ENCODE assay signal across 21 cellular contexts in genomic region chr1:170318736-170319135, GRCh38.
DNase-seq lines count a peak whose midpoint lies in the region; ATAC-seq and TF ChIP-seq lines count a peak whose summit lies in the region.
"Had no signal": no experiment of that assay in that cellular context is flagged by ENCODE, and none has a peak within 500 bp of the region (broad histone marks: within the 10 kb centered on the region; RNA-seq: fewer than 3 reads in every experiment).

No MANE protein-coding gene starts in this region.

- no peaks in the 10 kb centered on the region for H3K27me3 ChIP-seq in GM23248 (replicated peaks; ENCODE audit: insufficient read depth)
- H3K27me3 ChIP-seq in mesenchymal stem cell (ENCODE audit: control insufficient read depth in 1 of 2, insufficient read depth in 1 of 2, low read length in 2 of 2), result no peaks in the 10 kb centered on the region
- H3K27me3 ChIP-seq in colonic mucosa, result no peaks in the 10 kb centered on the region

- no peaks in the 10 kb centered on the region for H3F3A ChIP-seq in GM23248 (ENCODE audit: insufficient read depth)

- H3K9me3 ChIP-seq in GM23248 (ENCODE audit: low read depth), result no peaks in the 10 kb centered on the region
- peaks cover 6% of the 10 kb centered on the region for H3K9me3 ChIP-seq in mesenchymal stem cell (ENCODE audit: control insufficient read depth, low read length)
- no peaks in the 10 kb centered on the region for H3K9me3 ChIP-seq in colonic mucosa
- H3K9me3 ChIP-seq: HAP-1 had no signal

- no peak overlapping the region for H3K14ac ChIP-seq in mesenchymal stem cell (ENCODE audit: low read length in 2 of 2)

- H3K4me1 ChIP-seq in GM23248 (ENCODE audit: insufficient read depth) (peaks cover 12% of the 10 kb centered on the region), mesenchymal stem cell (ENCODE audit: control insufficient read depth, insufficient read depth, low read depth, low read length) (no peaks in the 10 kb centered on the region), colonic mucosa (no peaks in the 10 kb centered on the region)
- H3K4me1 ChIP-seq: HAP-1 had no signal

- H3K4me1 Mint-ChIP-seq in chondrocyte (ENCODE audit: low read depth), result peaks cover 67% of the 10 kb centered on the region
- H3K4me1 Mint-ChIP-seq: CD8-positive, alpha-beta memory T cell had no signal

- no peaks in the 10 kb centered on the region for H4K20me1 ChIP-seq in GM23248 (ENCODE audit: insufficient read depth)

- no peak overlapping the region for H2BK5ac ChIP-seq in mesenchymal stem cell (ENCODE audit: low read depth, low read length, poor library complexity, severe bottlenecking)

- H3K9ac ChIP-seq in GM23248 (no peak overlapping the region), mesenchymal stem cell (ENCODE audit: low read length) (peak overlapping the region; percentile 45), colonic mucosa (ENCODE audit: low read depth in 2 of 2, low read length in 2 of 2) (no peak overlapping the region)

- H3K18ac ChIP-seq in mesenchymal stem cell (ENCODE audit: low read depth in 1 of 2, low read length in 2 of 2), result no peak overlapping the region

- H3K79me1 ChIP-seq in mesenchymal stem cell (replicated peaks; ENCODE audit: low read length, poor library complexity, severe bottlenecking), result no peaks in the 10 kb centered on the region

- no peak overlapping the region for H3K4ac ChIP-seq in mesenchymal stem cell (ENCODE audit: low read depth in 1 of 2, low read length in 2 of 2)

- TF ChIP-seq CTCF in chondrocyte (IDR thresholded peaks at IDR 0.05), result no peak
- no peak for TF ChIP-seq CTCF in colonic mucosa (IDR thresholded peaks at IDR 0.05)

- H3K27ac Mint-ChIP-seq in chondrocyte (ENCODE audit: unreplicated experiment), result peak overlapping the region; percentile 73
- H3K27ac Mint-ChIP-seq: CD8-positive, alpha-beta memory T cell; GM23338; IgD-negative memory B cell had no signal

- H4K91ac ChIP-seq in mesenchymal stem cell (ENCODE audit: low read length), result no peak overlapping the region

- H3K4me2 ChIP-seq in GM23248 (ENCODE audit: unreplicated experiment) (peak overlapping the region; percentile 13), mesenchymal stem cell (ENCODE audit: low read length, poor library complexity, severe bottlenecking) (no peak overlapping the region)
- H3K4me2 ChIP-seq: GM23338 had no signal

- H2AFZ ChIP-seq in GM23248 (no peak overlapping the region), mesenchymal stem cell (ENCODE audit: low read depth, low read length) (no peak overlapping the region)
- H2AFZ ChIP-seq: GM23338 had no signal

- H3K4me3 ChIP-seq in GM23248 (no peak overlapping the region), mesenchymal stem cell (ENCODE audit: insufficient read depth in 1 of 2, low read depth in 1 of 2, low read length in 2 of 2) (no peak overlapping the region), colonic mucosa (no peak overlapping the region)
- H3K4me3 ChIP-seq: GM23338, HAP-1 had no signal

- intact Hi-C loops in colonic mucosa (cut with DNase I), result no loop called here

- H3K27me3 Mint-ChIP-seq in chondrocyte (ENCODE audit: low read depth), result no peaks in the 10 kb centered on the region

- no peak overlapping the region for H2BK15ac ChIP-seq in mesenchymal stem cell (ENCODE audit: low read depth, poor library complexity, severe bottlenecking)

- no peaks in the 10 kb centered on the region for H3K36me3 ChIP-seq in GM23248 (ENCODE audit: low read depth)
- H3K36me3 ChIP-seq in mesenchymal stem cell (ENCODE audit: control insufficient read depth in 1 of 2, insufficient read depth in 2 of 2, low read depth in 1 of 2, low read length in 2 of 2), result no peaks in the 10 kb centered on the region
- H3K36me3 ChIP-seq in colonic mucosa, result no peaks in the 10 kb centered on the region
- H3K36me3 ChIP-seq: HAP-1 had no signal

- no peak overlapping the region for H3K23ac ChIP-seq in mesenchymal stem cell (ENCODE audit: low read length in 2 of 2)

- no peak overlapping the region for H2BK120ac ChIP-seq in mesenchymal stem cell (ENCODE audit: low read depth, low read length)

- H3K27ac ChIP-seq in GM23248 (no peak overlapping the region), mesenchymal stem cell (ENCODE audit: low read length, poor library complexity, severe bottlenecking) (no peak overlapping the region), colonic mucosa (no peak overlapping the region)
- H3K27ac ChIP-seq: C4-2B had no signal

- H2AK5ac ChIP-seq in mesenchymal stem cell (ENCODE audit: low read length, severe bottlenecking), result no peak overlapping the region

- H2BK12ac ChIP-seq in mesenchymal stem cell (ENCODE audit: low read length in 2 of 2), result no peak overlapping the region

- in situ Hi-C loops in GM23248 (cut with MboI), result no loop called here

- no peaks in the 10 kb centered on the region for H3K9me2 ChIP-seq in GM23248 (ENCODE audit: insufficient read depth)

- ATAC-seq in GM21576 (IDR thresholded peaks at IDR 0.05; ENCODE audit: unreplicated experiment), result no peak
- ATAC-seq: GM23338, Right ventricle myocardium inferior had no signal

- DNase-seq in GM23248 (peak; percentile 41), chondrocyte (ENCODE audit: low spot score) (no peak), mesenchymal stem cell (no peak), SIG-M5 treated with dmso at 0.1 percent for 504 hours (lab: John Stamatoyannopoulos, UW; ENCODE audit: unreplicated experiment) (no peak), colonic mucosa (no peak)
- DNase-seq in central memory CD4-positive, alpha-beta T cell, result no peak
- DNase-seq: ACHN; AML-193; Calu3; CD8-positive, alpha-beta memory T cell; GDM1; NCI-H187; NCI-H446; NCI-H526; SW 1271 had no signal

- H3K4me3 Mint-ChIP-seq in chondrocyte (ENCODE audit: unreplicated experiment), result no peak overlapping the region
- H3K4me3 Mint-ChIP-seq: CD8-positive, alpha-beta memory T cell; GM23338; IgD-negative memory B cell had no signal

- H3K9me3 Mint-ChIP-seq in chondrocyte (ENCODE audit: low read depth), result peaks cover 7% of the 10 kb centered on the region

- H3K36me3 Mint-ChIP-seq in chondrocyte (ENCODE audit: low read depth), result peaks cover 2% of the 10 kb centered on the region
- H3K36me3 Mint-ChIP-seq: CD8-positive, alpha-beta memory T cell; IgD-negative memory B cell had no signal

- H3K79me2 ChIP-seq in GM23248 (ENCODE audit: insufficient read depth), result no peaks in the 10 kb centered on the region

- no peak overlapping the region for H4K8ac ChIP-seq in mesenchymal stem cell (ENCODE audit: low read length)
